ENCODE assay signal across 10 cellular contexts in the genomic region with DNA sequence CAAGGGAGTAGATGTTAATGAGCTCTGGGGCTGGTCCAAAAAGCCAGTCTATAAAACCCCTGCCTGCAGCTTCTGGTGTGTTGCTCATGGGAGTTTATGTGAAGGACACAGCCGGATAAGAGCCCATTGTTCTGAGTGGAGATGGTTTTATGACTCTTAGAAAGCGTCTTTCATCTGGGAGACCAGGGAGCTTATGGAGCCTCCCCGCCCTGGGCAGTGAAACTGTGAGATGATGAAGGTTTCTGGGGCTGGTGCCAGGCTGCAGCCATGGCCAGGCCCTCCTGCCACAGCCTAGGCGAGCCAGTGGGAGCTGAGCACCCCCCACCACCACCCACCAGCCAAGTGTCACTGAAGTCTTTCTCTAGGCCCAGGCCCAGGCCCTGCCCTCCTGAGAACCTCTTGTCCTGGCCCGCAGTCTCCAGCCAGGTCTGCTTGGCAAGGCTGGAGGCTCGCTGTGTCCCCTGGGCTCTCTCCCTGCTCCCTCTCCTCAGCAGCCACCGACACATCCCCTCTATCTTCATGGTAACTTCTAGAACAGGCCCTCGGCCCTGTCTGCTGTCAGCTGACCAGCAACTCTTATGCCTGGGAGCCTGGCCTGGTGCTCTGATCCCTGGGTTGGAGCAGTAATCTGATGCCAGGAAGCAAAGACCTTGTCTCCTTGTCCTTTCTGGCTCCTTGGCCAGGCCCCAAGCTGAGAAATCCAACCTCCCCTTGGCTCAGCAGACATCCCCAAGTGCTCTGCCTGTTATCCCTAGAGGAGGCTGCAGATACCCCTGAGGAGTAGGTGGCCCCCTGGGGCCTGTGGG. TPM values are rescaled to one million over a fixed set of nuclear protein-coding genes. Genes with fewer than 3 reads are reported as not detected.
DNase-seq lines count a peak whose midpoint lies in the region; ATAC-seq and TF ChIP-seq lines count a peak whose summit lies in the region.
"Had no signal": no experiment of that assay in that cellular context is flagged by ENCODE, and none has a peak within 500 bp of the region (broad histone marks: within the 10 kb centered on the region; RNA-seq: fewer than 3 reads in every experiment).

No MANE protein-coding gene starts in this region.

- POLR2A ChIA-PET in T-cell (lab: Charles Lee), result no interaction called here

- no peak overlapping the region for H3K4me3 Mint-ChIP-seq in T-cell

- H3K27ac Mint-ChIP-seq in T-cell, result no peak overlapping the region

- no peak for TF ChIP-seq EP300 in ovary (IDR thresholded peaks at IDR 0.05)

- TF ChIP-seq POLR2A in ovary (IDR thresholded peaks at IDR 0.05), result no peak

- peaks cover 28 to 29% of the 10 kb centered on the region in 2 donors for H3K27me3 Mint-ChIP-seq in T-cell

- 39 to 56% (median 54%) methylated on average over 8 of the region's 8 CpGs for WGBS in ovary, 3 donors

- DNase-seq in SK-N-DZ (ENCODE audit: low spot score) (peak; percentile 15), Right ventricle myocardium inferior (ENCODE audit: missing footprints) (peak; percentile 85), ovary (peak; percentile 35 to 83 (median 65)), T-cell (no peak), GF-D8 (lab: John Stamatoyannopoulos, UW) (no peak), NCI-H1417 treated with DMSO at 0.1 percent for 48 hours (lab: John Stamatoyannopoulos, UW) (no peak)
- DNase-seq: BE2C; effector CD8-positive, alpha-beta T cell had no signal

- peak overlapping the region; percentile 13; the same call in 1 of the 2 replicates for H3K27ac ChIP-seq in BLaER1
- H3K27ac ChIP-seq in ovary, result peak overlapping the region; percentile 51 to 59

- H3K36me3 ChIP-seq in BLaER1 (no peaks in the 10 kb centered on the region), ovary (no peaks in the 10 kb centered on the region)
- H3K36me3 ChIP-seq: BE2C had no signal

- H3K9me3 Mint-ChIP-seq in T-cell, result no peaks in the 10 kb centered on the region

- H4K20me1 ChIP-seq in BLaER1, result no peaks in the 10 kb centered on the region

- CTCF ChIA-PET in T-cell (lab: Charles Lee), result no interaction called here

- peak overlapping the region; percentile 47 for H3K4me2 ChIP-seq in BLaER1

- H3K9me3 ChIP-seq in BLaER1, result no peaks in the 10 kb centered on the region
- H3K9me3 ChIP-seq in ovary, result no peaks in the 10 kb centered on the region
- H3K9me3 ChIP-seq: BE2C had no signal

- H3K36me3 Mint-ChIP-seq in T-cell, result no peaks in the 10 kb centered on the region

- peak; percentile 94 for ATAC-seq in Right ventricle myocardium inferior
- ATAC-seq in HG02981 (IDR thresholded peaks at IDR 0.05; ENCODE audit: unreplicated experiment), result no peak
- no peak for ATAC-seq in T-cell (replicated peaks in 1 of 4)

- no peak for TF ChIP-seq CTCF in ovary (IDR thresholded peaks at IDR 0.05)

- intact Hi-C loops in Right ventricle myocardium inferior (cut with DNase I) (no loop called here), ovary (cut with DNase I) (no loop called here)

- no peak overlapping the region for H3K9ac ChIP-seq in BLaER1

- H3K27me3 ChIP-seq in BLaER1 (no peaks in the 10 kb centered on the region), ovary (no peaks in the 10 kb centered on the region)
- H3K27me3 ChIP-seq: BE2C had no signal

- no peaks in the 10 kb centered on the region for H3K4me1 Mint-ChIP-seq in T-cell

- no peak overlapping the region for H3K4me3 ChIP-seq in BLaER1
- no peak overlapping the region for H3K4me3 ChIP-seq in ovary

- H3K4me1 ChIP-seq in BLaER1 (peaks cover 29% of the 10 kb centered on the region), ovary (ENCODE audit: insufficient read depth) (peaks cover 9% of the 10 kb centered on the region)
- H3K4me1 ChIP-seq: BE2C had no signal

RNA-seq across cellular contexts. Expression of a gene that starts 7.6 kb away (rescaled TPM):
- polyA plus RNA-seq in SK-N-DZ (2014; cell fraction: cytosol; rRNA removed), result 14.8 and 17.7 TPM in 2 replicates
- 33.8 and 51.0 TPM in 2 replicates for polyA plus RNA-seq in SK-N-DZ (2014; cell fraction: nucleus; rRNA removed)
- total RNA-seq in Right ventricle myocardium inferior, result 59.9 TPM
- 10 to 100 TPM in 5 of 7 donors, 1 to 10 TPM in 2; 7.6 to 23.0 (median 19.6) TPM for total RNA-seq in ovary
- polyA plus RNA-seq in ovary, result 10 to 100 TPM in 1 of 2 donors, 1 to 10 TPM in 1; 3.6 to 18.3 TPM
- total RNA-seq in T-cell, result under 1 TPM in 3 of 5 donors, not detected in 2; 0.12 to 0.30 (median 0.22) TPM

Comparison
In these comparisons a context has a peak if more than half of its experiments do, and no peak if none do; other contexts are left out.
1. DNase-seq: peak in SK-N-DZ (single experiment), Right ventricle myocardium inferior (single experiment) and ovary (5 of 5); none in T-cell (0 of 34), GF-D8 (single experiment) and NCI-H1417 treated with DMSO at 0.1 percent for 48 hours (single experiment).
2. RNA of a gene that starts 7.6 kb away (total RNA-seq): 59.9 TPM in Right ventricle myocardium inferior (single experiment) and 7.6 to 23.0 TPM in ovary; 0.12 to 0.30 TPM in T-cell; every median in the first group is over 4 times any median in the second.